In genomic region chr2:46230115-46230571, GRCh38 we compare ENCODE assay signal across 8 cellular contexts.
DNase-seq lines count a peak whose midpoint lies in the region; ATAC-seq, FAIRE-seq and TF ChIP-seq lines count a peak whose summit lies in the region.

No MANE protein-coding gene starts in this region.

- no TSS peak for BruUV-seq in mammary epithelial cell (replicated peaks; lab: Mats Ljungman, UMichigan)

- no peaks in the 10 kb centered on the region for H3K79me2 ChIP-seq in mammary epithelial cell (ENCODE audit: insufficient read depth, low read length)

- no peak for TF ChIP-seq POLR2A in GM12891 (IDR thresholded peaks at IDR 0.05; ENCODE audit: low read depth, low read length)

- CTCF ChIA-PET in mammary epithelial cell (lab: Charles Lee; ENCODE audit: low non-redundant PET), result no interaction called here

- in situ Hi-C loops in mammary epithelial cell (cut with MboI; ENCODE audit: low sequenced_read_pairs in 2 of 2), result no loop called here

- peak; percentile 44 for ATAC-seq in GM21515 (IDR thresholded peaks at IDR 0.05; ENCODE audit: unreplicated experiment)

- intact Hi-C loops in mammary epithelial cell (cut with micrococcal nuclease), result no loop called here

- no peaks in the 10 kb centered on the region for H3K9me3 ChIP-seq in mammary epithelial cell (replicated peaks; ENCODE audit: insufficient read depth, low read length)

- H4K20me1 ChIP-seq in mammary epithelial cell (ENCODE audit: insufficient read depth, low read length), result no peaks in the 10 kb centered on the region

- dilution Hi-C loops in mammary epithelial cell (cut with HindIII; ENCODE audit: low sequenced_read_pairs), result no loop called here

- FAIRE-seq in GM12891 (lab: Jason Lieb, UNC), result no peak

- no peak overlapping the region for H3K9ac ChIP-seq in mammary epithelial cell (ENCODE audit: insufficient read depth, low read length)

- no peaks in the 10 kb centered on the region for H3K27me3 ChIP-seq in mammary epithelial cell (ENCODE audit: insufficient read depth, low read length)

- H2AFZ ChIP-seq in mammary epithelial cell (ENCODE audit: low read depth, low read length), result no peak overlapping the region

- H3K36me3 ChIP-seq in mammary epithelial cell (ENCODE audit: insufficient read depth, low read length), result no peaks in the 10 kb centered on the region

- peaks cover 7% of the 10 kb centered on the region for H3K4me1 ChIP-seq in mammary epithelial cell (ENCODE audit: insufficient read depth, low read length)

- 67% methylated on average over 6 of the region's 6 CpGs for WGBS in mammary epithelial cell (ENCODE audit: low coverage, missing lambda C conversion rate)

- peak in 1 of 2 donors; percentile 42 for TF ChIP-seq CTCF in mammary epithelial cell (conservative IDR thresholded peaks at IDR 0.05 in 1 of 2, IDR thresholded peaks at IDR 0.05 in 1 of 2; ENCODE audit: extremely low read depth in 1 of 2, insufficient read depth in 1 of 2, low read depth in 1 of 2, low read length in 2 of 2)

- TF ChIP-seq EP300 in Ishikawa (IDR thresholded peaks at IDR 0.05; ENCODE audit: borderline replicate concordance), result no peak

- TF ChIP-seq RAD21 in Ishikawa (IDR thresholded peaks at IDR 0.05; ENCODE audit: low read depth), result peak; percentile 34; the same call in 1 of the 2 replicates

- no peak overlapping the region for H3K4me3 ChIP-seq in mammary epithelial cell (replicated peaks in 1 of 3; ENCODE audit: insufficient read depth in 1 of 3, low read depth in 2 of 3, low read length in 3 of 3)

- DNase-seq in GM12891 (ENCODE audit: insufficient read length, low spot score), result no peak
- DNase-seq in mammary epithelial cell, result peak; percentile 49
- peak; percentile 14 for DNase-seq in pons (ENCODE audit: low spot score)
- DNase-seq in NCI-H128 (lab: John Stamatoyannopoulos, UW; ENCODE audit: unreplicated experiment), result no peak
- DNase-seq in SHP77 (lab: John Stamatoyannopoulos, UW), result no peak
- DNase-seq in middle frontal gyrus (ENCODE audit: extremely low spot score, low spot score), result no peak

- H3K4me2 ChIP-seq in mammary epithelial cell (ENCODE audit: insufficient read depth, low read depth, low read length), result no peak overlapping the region

- H3K27ac ChIP-seq in mammary epithelial cell (ENCODE audit: insufficient read depth, low read depth, low read length), result no peak overlapping the region

TF ChIP-seq in GM12891, 5 proteins besides CTCF, POLR2A, EP300 and RAD21:
- TF ChIP-seq TAF1 (IDR thresholded peaks at IDR 0.05; ENCODE audit: low read depth, low read length) (no peak), SPI1 (IDR thresholded peaks at IDR 0.05; ENCODE audit: low read depth, low read length) (peak; percentile 39; the same call in 1 of the 2 replicates)

TF ChIP-seq in Ishikawa, 13 proteins besides CTCF, POLR2A, EP300 and RAD21:
- TF ChIP-seq ZBTB7A (IDR thresholded peaks at IDR 0.05; ENCODE audit: low read depth) (no peak), USF1 (IDR thresholded peaks at IDR 0.05) (no peak), TCF12 (IDR thresholded peaks at IDR 0.05; ENCODE audit: low read depth) (no peak)

Comparison
In these comparisons a context has a peak if more than half of its experiments do, and no peak if none do; other contexts are left out.
1. DNase-seq: peak in mammary epithelial cell (single experiment) and pons (single experiment); none in GM12891 (single experiment), NCI-H128 (single experiment), SHP77 (0 of 2) and middle frontal gyrus (single experiment).